ENCODE assay signal across 28 cellular contexts in genomic region chr13:94309576-94309975, GRCh38.
A peak's percentile ranks its signal among the peaks of the same experiment; 100 is the strongest.
DNase-seq lines count a peak whose midpoint lies in the region; ATAC-seq, FAIRE-seq and TF ChIP-seq lines count a peak whose summit lies in the region.
"Had no signal": no experiment of that assay in that cellular context is flagged by ENCODE, and none has a peak within 500 bp of the region (broad histone marks: within the 10 kb centered on the region; RNA-seq: fewer than 3 reads in every experiment).

No MANE protein-coding gene starts in this region.

- no peak overlapping the region for H2AK5ac ChIP-seq in trophoblast cell (ENCODE audit: low read length)

- H3K9me3 ChIP-seq in astrocyte (ENCODE audit: insufficient read depth, low read depth, low read length), result no peaks in the 10 kb centered on the region
- no peaks in the 10 kb centered on the region for H3K9me3 ChIP-seq in keratinocyte (ENCODE audit: control insufficient read depth, low read depth, low read length)
- H3K9me3 ChIP-seq in smooth muscle cell (replicated peaks; ENCODE audit: low read depth), result no peaks in the 10 kb centered on the region
- H3K9me3 ChIP-seq in trophoblast cell (ENCODE audit: insufficient read depth, low read depth, low read length), result no peaks in the 10 kb centered on the region
- H3K9me3 ChIP-seq: BLaER1, HAP-1, pancreas, transverse colon had no signal

- H4K20me1 ChIP-seq in astrocyte (ENCODE audit: insufficient read depth, low read length) (no peaks in the 10 kb centered on the region), keratinocyte (ENCODE audit: control insufficient read depth, extremely low read depth, insufficient read depth, low read length) (no peaks in the 10 kb centered on the region), smooth muscle cell (ENCODE audit: low read depth) (no peaks in the 10 kb centered on the region)
- H4K20me1 ChIP-seq: BLaER1 had no signal

- no peak overlapping the region for H2BK5ac ChIP-seq in trophoblast cell (ENCODE audit: low read depth, low read length, poor library complexity)

- H3K4me2 ChIP-seq in astrocyte (ENCODE audit: low read length), result peak overlapping the region; percentile 71
- no peak overlapping the region for H3K4me2 ChIP-seq in keratinocyte (ENCODE audit: control insufficient read depth, extremely low read depth, insufficient read depth, low read depth, low read length)
- H3K4me2 ChIP-seq in smooth muscle cell, result peak overlapping the region; percentile 63
- no peak overlapping the region for H3K4me2 ChIP-seq in trophoblast cell (ENCODE audit: low read length)
- H3K4me2 ChIP-seq: BLaER1, PC-9 had no signal

- TF ChIP-seq POLR2A in lower leg skin (IDR thresholded peaks at IDR 0.05), result no peak

- TF ChIP-seq CTCF in HFFc6 (IDR thresholded peaks at IDR 0.05) (no peak), astrocyte (IDR thresholded peaks at IDR 0.05; ENCODE audit: insufficient read depth, low read depth, low read length) (no peak), keratinocyte (optimal IDR thresholded peaks at IDR 0.05 in 1 of 3, IDR thresholded peaks at IDR 0.05 in 1 of 3, conservative IDR thresholded peaks at IDR 0.05 in 1 of 3; ENCODE audit: extremely low read depth in 1 of 3, insufficient read depth in 2 of 3, low read length in 3 of 3) (no peak), smooth muscle cell (IDR thresholded peaks at IDR 0.05; ENCODE audit: borderline replicate concordance, insufficient read depth, poor library complexity, severe bottlenecking) (no peak), lower leg skin (IDR thresholded peaks at IDR 0.05) (no peak)

- H4K91ac ChIP-seq in trophoblast cell (ENCODE audit: low read depth, low read length), result no peak overlapping the region

- FAIRE-seq in astrocyte (lab: Jason Lieb, UNC) (peak; percentile 65), keratinocyte (lab: Jason Lieb, UNC) (no peak)
- FAIRE-seq: HepG2, pancreas had no signal

- H3K14ac ChIP-seq in trophoblast cell (ENCODE audit: low read length), result no peak overlapping the region

- H3K9me3 Mint-ChIP-seq in HFFc6 (no peaks in the 10 kb centered on the region), astrocyte (ENCODE audit: unreplicated experiment) (no peaks in the 10 kb centered on the region)
- H3K9me3 Mint-ChIP-seq: activated naive CD4-positive, alpha-beta T cell treated with anti-CD3 and anti-CD28 coated beads, Interleukin-2, amount 10 ng/mL, durations not matched to agents 7 days and 5 days; activated T-helper 17 cell treated with anti-CD3 and anti-CD28 coated beads, Interleukin-2, amount 50 U/mL, for 72 hours had no signal

- peak overlapping the region; percentile 88 for H3K27ac ChIP-seq in astrocyte (ENCODE audit: low read depth, low read length)
- H3K27ac ChIP-seq in keratinocyte (ENCODE audit: control insufficient read depth, insufficient read depth, low read length), result peak overlapping the region; percentile 56
- H3K27ac ChIP-seq in smooth muscle cell (ENCODE audit: low read depth), result peak overlapping the region; percentile 52
- no peak overlapping the region for H3K27ac ChIP-seq in trophoblast cell (ENCODE audit: low read depth, low read length)
- H3K27ac ChIP-seq: BLaER1, pancreas, PC-9, VCaP had no signal

- ATAC-seq in HG02970 (IDR thresholded peaks at IDR 0.05; ENCODE audit: low FRiP score, unreplicated experiment), result no peak
- ATAC-seq: activated CD4-positive, alpha-beta T cell treated with anti-CD3 and anti-CD28 coated beads for 36 hours; activated CD8-positive, alpha-beta T cell treated with anti-CD3 and anti-CD28 coated beads, Interleukin-2, amount 10 ng/mL, durations not matched to agents 7 days and 5 days; activated T-helper 17 cell treated with anti-CD3 and anti-CD28 coated beads, Interleukin-2, amount 50 U/mL, for 72 hours; HepG2 had no signal

- no peaks in the 10 kb centered on the region for H3K27me3 Mint-ChIP-seq in HFFc6 (ENCODE audit: insufficient read depth)
- H3K27me3 Mint-ChIP-seq in astrocyte (ENCODE audit: low read depth, unreplicated experiment), result no peaks in the 10 kb centered on the region
- H3K27me3 Mint-ChIP-seq: activated CD4-positive, alpha-beta T cell treated with anti-CD3 and anti-CD28 coated beads for 36 hours; activated T-helper 17 cell treated with anti-CD3 and anti-CD28 coated beads, Interleukin-2, amount 50 U/mL, for 72 hours had no signal

- H3K36me3 ChIP-seq in astrocyte (ENCODE audit: insufficient read depth, low read length), result no peaks in the 10 kb centered on the region
- H3K36me3 ChIP-seq in keratinocyte (ENCODE audit: control insufficient read depth in 2 of 2, extremely low read depth in 1 of 2, insufficient read depth in 2 of 2, low read length in 2 of 2), result no peaks in the 10 kb centered on the region
- no peaks in the 10 kb centered on the region for H3K36me3 ChIP-seq in smooth muscle cell (ENCODE audit: low read depth)
- H3K36me3 ChIP-seq in trophoblast cell (ENCODE audit: control insufficient read depth in 1 of 2, insufficient read depth in 2 of 2, low read length in 2 of 2), result no peaks in the 10 kb centered on the region
- H3K36me3 ChIP-seq: BLaER1, HAP-1, pancreas, transverse colon had no signal

- H3F3A ChIP-seq in smooth muscle cell (ENCODE audit: low read depth), result no peaks in the 10 kb centered on the region

- no peak overlapping the region for H4K12ac ChIP-seq in trophoblast cell (ENCODE audit: low read depth, low read length)

- H3K9ac ChIP-seq in astrocyte (ENCODE audit: low read length) (peak overlapping the region; percentile 39), keratinocyte (ENCODE audit: control insufficient read depth, extremely low read depth, insufficient read depth, low read length) (no peak overlapping the region), smooth muscle cell (ENCODE audit: low read depth) (no peak overlapping the region), trophoblast cell (ENCODE audit: low read length) (no peak overlapping the region)
- H3K9ac ChIP-seq: BLaER1 had no signal

- H3K4me1 Mint-ChIP-seq in HFFc6 (ENCODE audit: low read depth) (peaks cover 71% of the 10 kb centered on the region), astrocyte (ENCODE audit: low read depth, unreplicated experiment) (peaks cover 36% of the 10 kb centered on the region)
- H3K4me1 Mint-ChIP-seq: activated CD4-positive, alpha-beta T cell treated with anti-CD3 and anti-CD28 coated beads for 36 hours; activated T-helper 17 cell treated with anti-CD3 and anti-CD28 coated beads, Interleukin-2, amount 50 U/mL, for 72 hours had no signal

- H3K4me3 ChIP-seq in astrocyte (ENCODE audit: insufficient read depth, low read depth, low read length), result no peak overlapping the region
- no peak overlapping the region for H3K4me3 ChIP-seq in keratinocyte (ENCODE audit: control insufficient read depth in 2 of 3, extremely low read depth in 1 of 3, insufficient read depth in 2 of 3, low read depth in 1 of 3, low read length in 3 of 3)
- H3K4me3 ChIP-seq in smooth muscle cell, result no peak overlapping the region
- no peak overlapping the region for H3K4me3 ChIP-seq in trophoblast cell (ENCODE audit: low read depth, low read length)
- no peak overlapping the region for H3K4me3 ChIP-seq in lower leg skin (ENCODE audit: low read depth, poor library complexity, severe bottlenecking)
- H3K4me3 ChIP-seq: BLaER1, HAP-1, pancreas, PC-9, transverse colon had no signal

- H3K36me3 Mint-ChIP-seq in HFFc6 (ENCODE audit: low read depth) (no peaks in the 10 kb centered on the region), astrocyte (ENCODE audit: low read depth, unreplicated experiment) (peaks cover 2% of the 10 kb centered on the region)
- H3K36me3 Mint-ChIP-seq: activated naive CD4-positive, alpha-beta T cell treated with anti-CD3 and anti-CD28 coated beads, Interleukin-2, amount 10 ng/mL, durations not matched to agents 7 days and 5 days had no signal

- H2BK120ac ChIP-seq in trophoblast cell (ENCODE audit: insufficient read depth, low read length, poor library complexity), result no peak overlapping the region

- H3K27me3 ChIP-seq in astrocyte (ENCODE audit: insufficient read depth, low read length), result no peaks in the 10 kb centered on the region
- no peaks in the 10 kb centered on the region for H3K27me3 ChIP-seq in keratinocyte (ENCODE audit: control insufficient read depth, extremely low read depth, insufficient read depth, low read length)
- H3K27me3 ChIP-seq in smooth muscle cell (ENCODE audit: low read depth), result no peaks in the 10 kb centered on the region
- no peaks in the 10 kb centered on the region for H3K27me3 ChIP-seq in trophoblast cell (ENCODE audit: insufficient read depth, low read length)
- H3K27me3 ChIP-seq: BLaER1, pancreas, transverse colon had no signal

- no peaks in the 10 kb centered on the region for H3K9me1 ChIP-seq in keratinocyte (ENCODE audit: control insufficient read depth, extremely low read depth, insufficient read depth, low read length)

- WGBS in smooth muscle cell (ENCODE audit: low lambda C conversion rate), result 89% methylated on average over 3 of the region's 3 CpGs
- no CpG with 5 or more reads among the region's 3 CpGs for WGBS in trophoblast cell (ENCODE audit: extremely low coverage, insufficient coverage, insufficient read length)
- 93 to 96% methylated on average over 3 of the region's 3 CpGs for WGBS in lower leg skin, 2 donors

- H3K4me3 Mint-ChIP-seq in HFFc6 (peak overlapping the region; percentile 69; the same call in 1 of the 2 replicates), astrocyte (ENCODE audit: unreplicated experiment) (no peak overlapping the region)
- H3K4me3 Mint-ChIP-seq: activated CD4-positive, alpha-beta T cell treated with anti-CD3 and anti-CD28 coated beads for 36 hours; activated CD8-positive, alpha-beta T cell treated with anti-CD3 and anti-CD28 coated beads, Interleukin-2, amount 10 ng/mL, durations not matched to agents 7 days and 5 days; activated naive CD4-positive, alpha-beta T cell treated with anti-CD3 and anti-CD28 coated beads, Interleukin-2, amount 10 ng/mL, durations not matched to agents 7 days and 5 days; activated T-helper 17 cell treated with anti-CD3 and anti-CD28 coated beads, Interleukin-2, amount 50 U/mL, for 72 hours had no signal

- peaks cover 44% of the 10 kb centered on the region for H3K4me1 ChIP-seq in astrocyte (ENCODE audit: insufficient read depth, low read length)
- peaks cover 18% of the 10 kb centered on the region for H3K4me1 ChIP-seq in keratinocyte (ENCODE audit: control insufficient read depth, extremely low read depth, insufficient read depth, low read length)
- H3K4me1 ChIP-seq in smooth muscle cell (ENCODE audit: low read depth), result peaks cover 3% of the 10 kb centered on the region
- peaks cover 0 to 2% of the 10 kb centered on the region in 2 experiments for H3K4me1 ChIP-seq in trophoblast cell (ENCODE audit: control insufficient read depth in 1 of 2, insufficient read depth in 2 of 2, low read length in 2 of 2)
- H3K4me1 ChIP-seq: BLaER1, pancreas had no signal

- H3K18ac ChIP-seq in trophoblast cell (ENCODE audit: low read length), result no peak overlapping the region

- dilution Hi-C loops in keratinocyte (cut with MboI; ENCODE audit: extremely low pct_ligation_motif_present, low sequenced_read_pairs), result no loop called here

- peak overlapping the region; percentile 80 for H3K27ac Mint-ChIP-seq in HFFc6
- peak overlapping the region; percentile 93 for H3K27ac Mint-ChIP-seq in astrocyte (ENCODE audit: unreplicated experiment)
- H3K27ac Mint-ChIP-seq: activated CD4-positive, alpha-beta T cell treated with anti-CD3 and anti-CD28 coated beads for 36 hours; activated CD8-positive, alpha-beta T cell treated with anti-CD3 and anti-CD28 coated beads, Interleukin-2, amount 10 ng/mL, durations not matched to agents 7 days and 5 days; activated naive CD4-positive, alpha-beta T cell treated with anti-CD3 and anti-CD28 coated beads, Interleukin-2, amount 10 ng/mL, durations not matched to agents 7 days and 5 days; activated T-helper 17 cell treated with anti-CD3 and anti-CD28 coated beads, Interleukin-2, amount 50 U/mL, for 72 hours had no signal

- no peak overlapping the region for H3K4ac ChIP-seq in trophoblast cell (ENCODE audit: low read depth, low read length)

- no peak overlapping the region for H2AFZ ChIP-seq in astrocyte (ENCODE audit: low read depth, low read length)
- H2AFZ ChIP-seq in keratinocyte (ENCODE audit: control insufficient read depth, low read length), result peak overlapping the region; percentile 44
- H2AFZ ChIP-seq in smooth muscle cell (ENCODE audit: low read depth), result no peak overlapping the region
- no peak overlapping the region for H2AFZ ChIP-seq in trophoblast cell (ENCODE audit: insufficient read depth, low read length, poor library complexity)
- H2AFZ ChIP-seq: PC-9 had no signal

- no peaks in the 10 kb centered on the region for H3K79me2 ChIP-seq in astrocyte (ENCODE audit: insufficient read depth, low read length)
- H3K79me2 ChIP-seq in keratinocyte (ENCODE audit: control insufficient read depth, insufficient read depth, low read length), result no peaks in the 10 kb centered on the region
- H3K79me2 ChIP-seq in smooth muscle cell (ENCODE audit: low read depth), result no peaks in the 10 kb centered on the region
- H3K79me2 ChIP-seq in trophoblast cell (ENCODE audit: control insufficient read depth, insufficient read depth, low read length, poor library complexity), result no peaks in the 10 kb centered on the region

- intact Hi-C loops in lower leg skin (cut with DNase I; ENCODE audit: low total_unique reads), result no loop called here

- H2BK12ac ChIP-seq in trophoblast cell (ENCODE audit: low read length), result no peak overlapping the region

- H3K79me1 ChIP-seq in trophoblast cell (ENCODE audit: low read length), result peaks cover 6% of the 10 kb centered on the region

- H4K8ac ChIP-seq in trophoblast cell (ENCODE audit: low read depth, low read length), result no peak overlapping the region

- H3K23ac ChIP-seq in trophoblast cell (ENCODE audit: low read length), result no peak overlapping the region

- DNase-seq in HFFc6 (no peak), astrocyte (ENCODE audit: low read depth) (no peak), keratinocyte (ENCODE audit: low read depth, low spot score) (no peak), smooth muscle cell (lab: John Stamatoyannopoulos, UW; ENCODE audit: unreplicated experiment) (no peak), trophoblast cell (no peak), lower leg skin (ENCODE audit: low spot score in 2 of 2) (no peak), NCI-H1694 (lab: John Stamatoyannopoulos, UW) (no peak)
- DNase-seq: activated CD4-positive, alpha-beta T cell treated with anti-CD3 and anti-CD28 coated beads for 36 hours; activated CD8-positive, alpha-beta T cell treated with anti-CD3 and anti-CD28 coated beads, Interleukin-2, amount 10 ng/mL, durations not matched to agents 7 days and 5 days; activated naive CD4-positive, alpha-beta T cell treated with anti-CD3 and anti-CD28 coated beads, Interleukin-2, amount 10 ng/mL, durations not matched to agents 7 days and 5 days; amniotic stem cell; COR-L47; Karpas-422; NCI-H1417; NCI-H2029 treated with DMSO at 0.1 percent for 48 hours; NCI-H526; NK-92 treated with Interleukin-12 subunit alpha and Interleukin-12 subunit beta, amount 100 ng/mL, for 24 hours; pancreas; PC-9; SHP77; SW 1271; transverse colon had no signal

Comparison
In these comparisons a context has a peak if more than half of its experiments do, and no peak if none do; other contexts are left out.
1. H3K4me2 ChIP-seq: peak in astrocyte (single experiment) and smooth muscle cell (single experiment); none in keratinocyte (single experiment) and trophoblast cell (single experiment).